Comparison of ENCODE assay signal across 17 cellular contexts in genomic region chr12:98446060-98446459, GRCh38.
"Had no signal": no experiment of that assay in that cellular context is flagged by ENCODE, and none has a peak within 500 bp of the region (broad histone marks: within the 10 kb centered on the region; RNA-seq: fewer than 3 reads in every experiment).

No MANE protein-coding gene starts in this region.

- ATAC-seq: gastroesophageal sphincter, right cardiac atrium had no signal

- H3K4me1 Mint-ChIP-seq: endodermal cell, immature natural killer cell, naive B cell, nephron had no signal

- H3K9me3 Mint-ChIP-seq: endodermal cell, immature natural killer cell, nephron, type B pancreatic cell had no signal

- H3K36me3 Mint-ChIP-seq: immature natural killer cell, type B pancreatic cell had no signal

- H3K27ac Mint-ChIP-seq: endodermal cell, immature natural killer cell, nephron, type B pancreatic cell had no signal

- H3K27ac ChIP-seq: colonic mucosa, esophagus muscularis mucosa, gastroesophageal sphincter, left ventricle myocardium inferior, lower lobe of right lung, suprapubic skin, thyroid gland had no signal

- DNase-seq: colonic mucosa; dermis blood vessel endothelial cell; endodermal cell; immature natural killer cell; left ventricle myocardium inferior; lower lobe of right lung; naive B cell; right cardiac atrium; small intestine; stimulated activated CD4-positive, alpha-beta T cell treated with anti-CD3 and anti-CD28 coated beads, Interleukin-2, amount 100 ng/mL, for 48 hours; stimulated activated naive CD4-positive, alpha-beta T cell treated with Interleukin-2 at 50 U/mL for 16 hours; thyroid gland had no signal

- H3K4me3 Mint-ChIP-seq: endodermal cell, immature natural killer cell, naive B cell, nephron, type B pancreatic cell had no signal
